ENCODE assay signal across 10 cellular contexts in the genomic region with DNA sequence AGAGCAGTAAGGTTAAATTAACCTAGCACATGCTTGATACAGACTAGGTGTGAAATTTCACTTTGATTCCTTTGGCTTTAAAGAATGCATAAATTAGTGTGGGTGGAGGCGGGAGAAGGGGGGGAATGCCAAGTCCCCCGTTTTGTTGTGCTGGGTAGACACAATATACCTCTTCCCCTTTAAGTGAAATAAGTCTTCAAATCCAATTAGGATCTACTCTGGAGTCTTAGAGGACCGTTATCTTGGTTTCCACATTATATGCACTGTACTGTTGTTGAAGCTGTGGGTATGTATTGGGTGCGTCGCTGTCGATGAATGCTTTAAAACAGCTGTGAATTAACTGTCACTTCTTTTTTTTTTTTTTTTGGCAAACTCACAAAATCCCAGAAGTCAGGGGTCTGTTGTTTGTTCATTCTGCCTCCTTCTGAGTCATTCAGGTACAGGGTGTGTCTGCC. TPM values are rescaled to one million over a fixed set of nuclear protein-coding genes. Genes with fewer than 3 reads are reported as not detected.
DNase-seq lines count a peak whose midpoint lies in the region; ATAC-seq and TF ChIP-seq lines count a peak whose summit lies in the region.
"Had no signal": no experiment of that assay in that cellular context is flagged by ENCODE, and none has a peak within 500 bp of the region (broad histone marks: within the 10 kb centered on the region; RNA-seq: fewer than 3 reads in every experiment).

No MANE protein-coding gene starts in this region.

- no peak for DNase-seq in activated CD4-positive, alpha-beta T cell treated with anti-CD3 and anti-CD28 coated beads for 36 hours
- no peak for DNase-seq in activated CD4-positive, alpha-beta T cell treated with anti-CD3 and anti-CD28 coated beads, Interleukin-2, amount 50 U/mL, for 1 hour
- DNase-seq in activated T-cell treated with anti-CD3 and anti-CD28 coated beads, Interleukin-2, amount 50 U/mL, for 48 hours, result peak; percentile 50 to 59
- DNase-seq in mucosa of descending colon (no peak), NCI-H446 treated with DMSO at 0.1 percent for 48 hours (lab: John Stamatoyannopoulos, UW) (no peak)
- DNase-seq: NCI-H187 had no signal

- H3K36me3 ChIP-seq in stomach smooth muscle (ENCODE audit: control insufficient read depth in 2 of 2, insufficient read depth in 2 of 2, low read length in 2 of 2) (no peaks in the 10 kb centered on the region), mucosa of descending colon (ENCODE audit: low read depth) (no peaks in the 10 kb centered on the region)

- H3K4me3 Mint-ChIP-seq in activated CD4-positive, alpha-beta T cell treated with anti-CD3 and anti-CD28 coated beads for 36 hours, result peak overlapping the region; percentile 89

- peak overlapping the region in 1 of 2 donors; percentile 51 for H3K9ac ChIP-seq in stomach smooth muscle (ENCODE audit: low read length in 2 of 2)

- intact Hi-C loops in activated CD4-positive, alpha-beta T cell treated with anti-CD3 and anti-CD28 coated beads for 36 hours (cut with DNase I, micrococcal nuclease), result loop anchor here (1.0 to 5.0 kb wide), 10 partner anchors 30 to 1198 kb away; a partner anchor contains a TSS
- intact Hi-C loops in mucosa of descending colon (cut with DNase I, micrococcal nuclease), result loop anchor here in 1 of 2 donors (10.0 kb wide), 1 partner anchor 310 kb away; no protein-coding TSS in a partner anchor

- POLR2A ChIA-PET in activated CD4-positive, alpha-beta T cell treated with anti-CD3 and anti-CD28 coated beads for 36 hours (lab: Charles Lee), result interaction anchor here (0.6 to 4.9 kb wide), 12 partner anchors 13 to 289 kb away, joined by 3 to 48 read pairs (median 6); no protein-coding TSS in a partner anchor

- H3K27ac ChIP-seq in stomach smooth muscle (ENCODE audit: low read length), result peak overlapping the region; percentile 11
- H3K27ac ChIP-seq: C4-2B had no signal

- H3K27me3 ChIP-seq in stomach smooth muscle (ENCODE audit: control insufficient read depth in 1 of 2, insufficient read depth in 2 of 2, low read length in 2 of 2), result peaks cover 2 to 11% of the 10 kb centered on the region in 2 donors

- H3K4me1 Mint-ChIP-seq in activated CD4-positive, alpha-beta T cell treated with anti-CD3 and anti-CD28 coated beads for 36 hours, result peaks cover 51% of the 10 kb centered on the region

- no peaks in the 10 kb centered on the region for H3K27me3 Mint-ChIP-seq in activated CD4-positive, alpha-beta T cell treated with anti-CD3 and anti-CD28 coated beads for 36 hours

- no peaks in the 10 kb centered on the region for H3K9me3 ChIP-seq in stomach smooth muscle (ENCODE audit: control insufficient read depth in 2 of 2, low read length in 2 of 2)
- no peaks in the 10 kb centered on the region for H3K9me3 ChIP-seq in mucosa of descending colon

- H3K4me1 ChIP-seq in stomach smooth muscle (ENCODE audit: control insufficient read depth, insufficient read depth, low read length) (peaks cover 22% of the 10 kb centered on the region), mucosa of descending colon (ENCODE audit: low read depth) (peaks cover 24% of the 10 kb centered on the region)

- ATAC-seq in activated CD4-positive, alpha-beta T cell treated with anti-CD3 and anti-CD28 coated beads for 36 hours, result peak; percentile 53
- ATAC-seq in HG03460 (IDR thresholded peaks at IDR 0.05; ENCODE audit: unreplicated experiment), result no peak
- no peak for ATAC-seq in mucosa of descending colon

- peaks cover 70% of the 10 kb centered on the region for H3K36me3 Mint-ChIP-seq in activated CD4-positive, alpha-beta T cell treated with anti-CD3 and anti-CD28 coated beads for 36 hours (ENCODE audit: low read depth)

- no peak for TF ChIP-seq CTCF in mucosa of descending colon (IDR thresholded peaks at IDR 0.05)

- CTCF ChIA-PET in activated CD4-positive, alpha-beta T cell treated with anti-CD3 and anti-CD28 coated beads for 36 hours (lab: Charles Lee), result interaction anchor here (0.8 to 2.6 kb wide), 14 partner anchors 11 to 780 kb away, joined by 3 to 19 read pairs (median 5); no protein-coding TSS in a partner anchor

- H3K27ac Mint-ChIP-seq in activated CD4-positive, alpha-beta T cell treated with anti-CD3 and anti-CD28 coated beads for 36 hours, result peak overlapping the region; percentile 99

- H3K4me3 ChIP-seq in iPS-11a (ENCODE audit: low read depth, low read length) (peak overlapping the region; percentile 60), stomach smooth muscle (ENCODE audit: low read length in 2 of 2) (peak overlapping the region in 1 of 2 donors; percentile 76), mucosa of descending colon (no peak overlapping the region)

- H3K9me3 Mint-ChIP-seq in activated CD4-positive, alpha-beta T cell treated with anti-CD3 and anti-CD28 coated beads for 36 hours (ENCODE audit: low read depth), result peaks cover 12% of the 10 kb centered on the region

RNA-seq across cellular contexts. Expression of a gene that starts 1.6 kb away (rescaled TPM):
- total RNA-seq in activated CD4-positive, alpha-beta T cell treated with anti-CD3 and anti-CD28 coated beads for 36 hours, result 100 to 1,000 TPM; 109 to 130 TPM
- total RNA-seq in mucosa of descending colon, result 10 to 100 TPM in 2 of 3 donors, 1 to 10 TPM in 1; 4.8 to 14.9 (median 12.3) TPM

Comparison
In these comparisons a context has a peak if more than half of its experiments do, and no peak if none do; other contexts are left out.
1. DNase-seq: peak in activated T-cell treated with anti-CD3 and anti-CD28 coated beads, Interleukin-2, amount 50 U/mL, for 48 hours (2 of 2); none in activated CD4-positive, alpha-beta T cell treated with anti-CD3 and anti-CD28 coated beads for 36 hours (single experiment), activated CD4-positive, alpha-beta T cell treated with anti-CD3 and anti-CD28 coated beads, Interleukin-2, amount 50 U/mL, for 1 hour (single experiment), mucosa of descending colon (0 of 3) and NCI-H446 treated with DMSO at 0.1 percent for 48 hours (single experiment).
2. RNA of a gene that starts 1.6 kb away (total RNA-seq): 109 to 130 TPM in activated CD4-positive, alpha-beta T cell treated with anti-CD3 and anti-CD28 coated beads for 36 hours; 4.8 to 14.9 TPM in mucosa of descending colon; every median in the first group is over 4 times any median in the second.